In the genomic region with DNA sequence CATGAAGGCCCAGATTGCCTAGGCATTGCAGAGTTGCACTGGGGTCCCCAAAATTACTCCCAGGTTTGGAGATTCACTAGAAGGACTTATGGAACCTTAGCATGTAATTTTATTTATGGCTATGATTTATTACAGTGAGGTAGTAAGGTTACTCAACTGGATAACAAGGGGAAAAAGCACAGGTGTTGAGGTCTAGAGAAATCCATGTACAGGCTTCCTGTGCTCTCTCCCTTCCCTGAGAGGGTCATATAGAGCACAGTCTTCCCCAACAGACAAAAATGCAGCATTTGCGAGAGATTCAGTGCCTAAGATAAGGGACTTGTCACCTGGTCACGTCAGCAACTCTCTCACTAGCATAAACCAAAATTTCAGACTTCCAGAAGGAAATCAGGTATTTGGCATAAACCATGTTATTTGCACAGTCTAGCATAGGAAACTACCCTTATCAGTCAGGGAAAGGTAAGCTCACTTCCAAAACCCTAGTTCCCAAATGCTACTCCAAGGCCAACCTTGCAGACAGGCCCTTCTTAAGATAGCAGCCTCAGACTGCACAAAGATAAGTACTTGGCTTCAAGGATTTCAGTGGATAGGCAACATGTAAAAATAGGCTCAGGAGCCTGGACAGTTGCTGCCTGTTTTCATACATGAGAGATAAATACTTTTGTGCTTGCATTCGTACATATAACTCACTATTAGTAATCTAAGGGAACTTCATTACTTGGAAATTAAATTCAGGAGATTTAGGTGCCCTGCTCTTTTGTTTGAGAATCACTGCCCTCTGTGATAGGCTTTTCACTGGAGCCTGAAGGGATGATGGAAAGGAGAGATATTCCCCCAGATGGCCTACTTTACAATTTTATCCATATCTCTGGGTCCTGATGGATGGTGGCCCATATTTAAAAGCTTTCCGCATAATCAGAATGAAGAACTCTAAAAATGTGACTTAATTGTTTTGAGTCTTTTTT, we compare ENCODE assay signal across 1 cellular context.
TF ChIP-seq lines count a peak whose summit lies in the region.

No MANE protein-coding gene starts in this region.

TF ChIP-seq in SK-N-SH, 30 proteins besides CTCF, POLR2A, EP300 and RAD21 (continued from another document):
- TF ChIP-seq, protein P1, sequence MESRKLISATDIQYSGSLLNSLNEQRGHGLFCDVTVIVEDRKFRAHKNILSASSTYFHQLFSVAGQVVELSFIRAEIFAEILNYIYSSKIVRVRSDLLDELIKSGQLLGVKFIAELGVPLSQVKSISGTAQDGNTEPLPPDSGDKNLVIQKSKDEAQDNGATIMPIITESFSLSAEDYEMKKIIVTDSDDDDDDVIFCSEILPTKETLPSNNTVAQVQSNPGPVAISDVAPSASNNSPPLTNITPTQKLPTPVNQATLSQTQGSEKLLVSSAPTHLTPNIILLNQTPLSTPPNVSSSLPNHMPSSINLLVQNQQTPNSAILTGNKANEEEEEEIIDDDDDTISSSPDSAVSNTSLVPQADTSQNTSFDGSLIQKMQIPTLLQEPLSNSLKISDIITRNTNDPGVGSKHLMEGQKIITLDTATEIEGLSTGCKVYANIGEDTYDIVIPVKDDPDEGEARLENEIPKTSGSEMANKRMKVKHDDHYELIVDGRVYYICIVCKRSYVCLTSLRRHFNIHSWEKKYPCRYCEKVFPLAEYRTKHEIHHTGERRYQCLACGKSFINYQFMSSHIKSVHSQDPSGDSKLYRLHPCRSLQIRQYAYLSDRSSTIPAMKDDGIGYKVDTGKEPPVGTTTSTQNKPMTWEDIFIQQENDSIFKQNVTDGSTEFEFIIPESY (IDR thresholded peaks at IDR 0.05; ENCODE audit: borderline replicate concordance, low read depth): no peak
- TF ChIP-seq YY1 (IDR thresholded peaks at IDR 0.05; ENCODE audit: low read depth) (no peak), RFX5 (IDR thresholded peaks at IDR 0.05; ENCODE audit: low read length) (peak; percentile 76; the same call in 1 of the 2 replicates), FOXJ3 (CRISPR knock-in tag; IDR thresholded peaks at IDR 0.05) (peak; percentile 100), USF1 (IDR thresholded peaks at IDR 0.05; ENCODE audit: borderline replicate concordance, low read depth) (no peak)
TF ChIP-seq in SK-N-SH: peak in this region for 13.
